Comparison of ENCODE assay signal across 1 cellular context in the genomic region with DNA sequence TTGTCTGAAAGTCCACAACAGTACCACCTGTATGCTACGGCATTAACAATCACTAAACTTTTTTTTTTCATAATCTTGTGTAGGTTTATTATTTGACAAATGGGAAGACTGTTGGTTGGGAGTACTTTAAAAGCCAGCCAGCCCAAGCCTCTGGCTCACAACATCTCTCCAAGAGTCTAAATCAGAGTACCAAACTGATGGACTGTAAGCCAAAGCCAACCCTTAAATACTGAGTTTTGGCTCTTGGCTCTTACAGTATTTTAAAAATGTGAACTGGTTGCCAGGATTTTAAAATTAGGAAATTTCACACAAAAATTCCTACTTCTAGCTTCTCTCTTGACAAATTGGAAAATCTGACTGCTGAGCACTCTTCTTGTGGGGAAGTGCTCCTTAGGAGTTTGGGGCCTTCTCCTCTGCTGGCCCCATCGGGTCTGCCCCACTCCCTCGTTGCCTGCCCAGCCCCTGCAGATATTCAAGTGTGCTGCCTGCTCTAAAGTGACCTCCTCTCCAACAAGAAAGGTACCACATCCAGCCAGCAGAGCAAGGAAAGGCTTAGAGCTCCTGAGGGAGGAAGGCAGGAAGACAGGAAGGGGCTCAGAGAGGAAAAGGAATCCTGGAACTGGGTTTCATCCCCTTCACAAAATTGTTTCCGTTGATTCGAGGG.
TF ChIP-seq lines count a peak whose summit lies in the region.

No MANE protein-coding gene starts in this region.

TF ChIP-seq in GM23338, 12 proteins besides CTCF, POLR2A, EP300 and RAD21 (continued from another document):
- TF ChIP-seq, protein P1, sequence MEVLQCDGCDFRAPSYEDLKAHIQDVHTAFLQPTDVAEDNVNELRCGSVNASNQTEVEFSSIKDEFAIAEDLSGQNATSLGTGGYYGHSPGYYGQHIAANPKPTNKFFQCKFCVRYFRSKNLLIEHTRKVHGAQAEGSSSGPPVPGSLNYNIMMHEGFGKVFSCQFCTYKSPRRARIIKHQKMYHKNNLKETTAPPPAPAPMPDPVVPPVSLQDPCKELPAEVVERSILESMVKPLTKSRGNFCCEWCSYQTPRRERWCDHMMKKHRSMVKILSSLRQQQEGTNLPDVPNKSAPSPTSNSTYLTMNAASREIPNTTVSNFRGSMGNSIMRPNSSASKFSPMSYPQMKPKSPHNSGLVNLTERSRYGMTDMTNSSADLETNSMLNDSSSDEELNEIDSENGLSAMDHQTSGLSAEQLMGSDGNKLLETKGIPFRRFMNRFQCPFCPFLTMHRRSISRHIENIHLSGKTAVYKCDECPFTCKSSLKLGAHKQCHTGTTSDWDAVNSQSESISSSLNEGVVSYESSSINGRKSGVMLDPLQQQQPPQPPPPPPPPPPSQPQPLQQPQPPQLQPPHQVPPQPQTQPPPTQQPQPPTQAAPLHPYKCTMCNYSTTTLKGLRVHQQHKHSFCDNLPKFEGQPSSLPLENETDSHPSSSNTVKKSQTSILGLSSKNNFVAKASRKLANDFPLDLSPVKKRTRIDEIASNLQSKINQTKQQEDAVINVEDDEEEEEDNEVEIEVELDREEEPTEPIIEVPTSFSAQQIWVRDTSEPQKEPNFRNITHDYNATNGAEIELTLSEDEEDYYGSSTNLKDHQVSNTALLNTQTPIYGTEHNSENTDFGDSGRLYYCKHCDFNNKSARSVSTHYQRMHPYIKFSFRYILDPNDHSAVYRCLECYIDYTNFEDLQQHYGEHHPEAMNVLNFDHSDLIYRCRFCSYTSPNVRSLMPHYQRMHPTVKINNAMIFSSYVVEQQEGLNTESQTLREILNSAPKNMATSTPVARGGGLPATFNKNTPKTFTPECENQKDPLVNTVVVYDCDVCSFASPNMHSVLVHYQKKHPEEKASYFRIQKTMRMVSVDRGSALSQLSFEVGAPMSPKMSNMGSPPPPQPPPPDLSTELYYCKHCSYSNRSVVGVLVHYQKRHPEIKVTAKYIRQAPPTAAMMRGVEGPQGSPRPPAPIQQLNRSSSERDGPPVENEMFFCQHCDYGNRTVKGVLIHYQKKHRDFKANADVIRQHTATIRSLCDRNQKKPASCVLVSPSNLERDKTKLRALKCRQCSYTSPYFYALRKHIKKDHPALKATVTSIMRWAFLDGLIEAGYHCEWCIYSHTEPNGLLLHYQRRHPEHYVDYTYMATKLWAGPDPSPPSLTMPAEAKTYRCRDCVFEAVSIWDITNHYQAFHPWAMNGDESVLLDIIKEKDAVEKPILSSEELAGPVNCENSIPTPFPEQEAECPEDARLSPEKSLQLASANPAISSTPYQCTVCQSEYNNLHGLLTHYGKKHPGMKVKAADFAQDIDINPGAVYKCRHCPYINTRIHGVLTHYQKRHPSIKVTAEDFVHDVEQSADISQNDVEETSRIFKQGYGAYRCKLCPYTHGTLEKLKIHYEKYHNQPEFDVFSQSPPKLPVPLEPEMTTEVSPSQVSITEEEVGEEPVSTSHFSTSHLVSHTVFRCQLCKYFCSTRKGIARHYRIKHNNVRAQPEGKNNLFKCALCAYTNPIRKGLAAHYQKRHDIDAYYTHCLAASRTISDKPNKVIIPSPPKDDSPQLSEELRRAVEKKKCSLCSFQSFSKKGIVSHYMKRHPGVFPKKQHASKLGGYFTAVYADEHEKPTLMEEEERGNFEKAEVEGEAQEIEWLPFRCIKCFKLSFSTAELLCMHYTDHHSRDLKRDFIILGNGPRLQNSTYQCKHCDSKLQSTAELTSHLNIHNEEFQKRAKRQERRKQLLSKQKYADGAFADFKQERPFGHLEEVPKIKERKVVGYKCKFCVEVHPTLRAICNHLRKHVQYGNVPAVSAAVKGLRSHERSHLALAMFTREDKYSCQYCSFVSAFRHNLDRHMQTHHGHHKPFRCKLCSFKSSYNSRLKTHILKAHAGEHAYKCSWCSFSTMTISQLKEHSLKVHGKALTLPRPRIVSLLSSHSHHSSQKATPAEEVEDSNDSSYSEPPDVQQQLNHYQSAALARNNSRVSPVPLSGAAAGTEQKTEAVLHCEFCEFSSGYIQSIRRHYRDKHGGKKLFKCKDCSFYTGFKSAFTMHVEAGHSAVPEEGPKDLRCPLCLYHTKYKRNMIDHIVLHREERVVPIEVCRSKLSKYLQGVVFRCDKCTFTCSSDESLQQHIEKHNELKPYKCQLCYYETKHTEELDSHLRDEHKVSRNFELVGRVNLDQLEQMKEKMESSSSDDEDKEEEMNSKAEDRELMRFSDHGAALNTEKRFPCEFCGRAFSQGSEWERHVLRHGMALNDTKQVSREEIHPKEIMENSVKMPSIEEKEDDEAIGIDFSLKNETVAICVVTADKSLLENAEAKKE (CRISPR knock-in tag; IDR thresholded peaks at IDR 0.05) = no peak
- TF ChIP-seq STAT1 (IDR thresholded peaks at IDR 0.05; ENCODE audit: unreplicated experiment) (no peak), REST (IDR thresholded peaks at IDR 0.05; ENCODE audit: unreplicated experiment) (no peak), NANOG (IDR thresholded peaks at IDR 0.05; ENCODE audit: borderline replicate concordance) (no peak), POLR2AphosphoS5 (IDR thresholded peaks at IDR 0.05; ENCODE audit: low read depth) (no peak), EZH2phosphoT487 (IDR thresholded peaks at IDR 0.05; ENCODE audit: unreplicated experiment) (no peak), JUNB (IDR thresholded peaks at IDR 0.05; ENCODE audit: unreplicated experiment) (no peak), ZNF114 (CRISPR knock-in tag; IDR thresholded peaks at IDR 0.05) (no peak)
